18 cellular contexts compared by ENCODE assay signal in the genomic region with DNA sequence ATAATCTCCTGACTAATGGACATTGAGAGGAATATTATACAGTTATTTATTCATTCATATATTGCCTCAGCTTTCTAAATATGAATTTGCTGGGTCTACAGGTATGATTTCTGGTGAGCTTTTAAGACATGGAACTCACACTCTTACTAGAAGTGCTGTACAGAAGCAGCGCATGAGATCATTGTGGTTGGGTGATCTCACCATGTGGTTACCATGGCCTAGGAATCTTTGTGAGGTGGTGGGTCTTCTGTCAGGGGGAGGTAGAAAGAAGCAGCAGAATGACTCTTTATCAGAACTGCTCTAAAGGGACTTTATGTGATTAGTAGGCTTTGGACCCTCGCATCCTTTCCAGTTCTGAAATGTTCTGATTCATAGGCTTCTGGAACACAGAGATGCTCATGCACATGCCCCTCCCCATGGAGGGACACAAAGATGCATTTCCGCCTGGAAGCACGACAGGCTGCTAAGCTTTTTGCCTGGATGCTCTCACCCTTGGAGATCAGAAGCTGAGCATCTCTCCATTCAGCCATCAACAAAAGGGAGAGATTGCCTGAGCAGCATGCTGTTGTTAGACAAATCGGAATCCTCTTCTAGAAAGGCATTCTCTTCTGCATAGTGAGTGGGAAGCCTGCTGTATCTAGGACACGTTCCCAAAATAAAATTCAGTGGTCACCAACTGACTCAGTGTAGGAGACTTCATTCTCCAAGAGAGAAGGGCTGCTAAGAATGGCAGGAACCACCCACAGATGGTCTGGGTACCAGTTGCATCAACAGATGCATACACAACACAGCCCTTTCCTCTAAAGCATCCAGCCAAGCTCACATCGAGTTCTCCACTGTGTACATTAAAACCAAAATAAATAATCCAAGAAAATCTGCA. TPM values are rescaled to one million over a fixed set of nuclear protein-coding genes. Genes with fewer than 3 reads are reported as not detected.
DNase-seq lines count a peak whose midpoint lies in the region; ATAC-seq, FAIRE-seq and TF ChIP-seq lines count a peak whose summit lies in the region.
"Had no signal": no experiment of that assay in that cellular context is flagged by ENCODE, and none has a peak within 500 bp of the region (broad histone marks: within the 10 kb centered on the region; RNA-seq: fewer than 3 reads in every experiment).

No MANE protein-coding gene starts in this region.

- H3K9me3 ChIP-seq in GM12878 (replicated peaks; ENCODE audit: control insufficient read depth, insufficient read depth, low read length) (no peaks in the 10 kb centered on the region), upper lobe of left lung (no peaks in the 10 kb centered on the region)
- H3K9me3 ChIP-seq: Peyer's patch had no signal

- CTCF ChIA-PET in GM12878 (lab: Yijun Ruan, JAX): no interaction called here

- ATAC-seq in GM12878: no peak
- ATAC-seq in GM18909 (IDR thresholded peaks at IDR 0.05; ENCODE audit: poor library complexity, unreplicated experiment): no peak
- ATAC-seq in upper lobe of left lung (ENCODE audit: low FRiP score in 2 of 2): no peak
- ATAC-seq: stimulated activated memory B cell treated with anti-CD40 and anti-IgM and Interleukin-4, amounts not matched to agents 10 μg/mL and 1 μg/mL and 100 μg/mL, for 72 hours; T-cell had no signal

- no TSS peak for BruUV-seq in GM12878 (replicated peaks; lab: Mats Ljungman, UMichigan)

- H3K9ac ChIP-seq in GM12878 (ENCODE audit: control insufficient read depth, insufficient read depth, low read length): no peak overlapping the region

- H3K4me3 ChIP-seq in Jurkat, Clone E6-1 (ENCODE audit: low read length): no peak overlapping the region
- H3K4me3 ChIP-seq in GM12878 (no peak overlapping the region), upper lobe of left lung (no peak overlapping the region)
- H3K4me3 ChIP-seq: Peyer's patch had no signal

- RAD21 ChIA-PET in GM12878 (lab: Charles Lee; ENCODE audit: unreplicated experiment): no interaction called here

- no peak overlapping the region for H2AFZ ChIP-seq in GM12878 (ENCODE audit: control insufficient read depth, low read depth, low read length)

- H4K20me1 ChIP-seq in GM12878 (ENCODE audit: control insufficient read depth, insufficient read depth): no peaks in the 10 kb centered on the region

- H3K27me3 ChIP-seq in GM12878 (replicated peaks in 1 of 2; ENCODE audit: control insufficient read depth in 2 of 2, insufficient read depth in 2 of 2, low read length in 1 of 2) (peaks cover 0 to 4% of the 10 kb centered on the region in 2 experiments), upper lobe of left lung (no peaks in the 10 kb centered on the region)
- H3K27me3 ChIP-seq: Peyer's patch had no signal

- DNase-seq in Daoy (ENCODE audit: low read depth): peak; percentile 89
- peak; percentile 17 for DNase-seq in Jurkat, Clone E6-1 (ENCODE audit: low read depth, low spot score)
- no peak for DNase-seq in GM12878 (ENCODE audit: low read depth, low spot score)
- peak; percentile 76 for DNase-seq in renal cortical epithelial cell (ENCODE audit: low read depth)
- DNase-seq in dedifferentiated amniotic fluid mesenchymal stem cell (ENCODE audit: extremely low spot score): no peak
- no peak for DNase-seq in upper lobe of left lung
- DNase-seq: activated B cell treated with CpG ODN at 0.5 μM for 24 hours; activated naive CD8-positive, alpha-beta T cell treated with anti-CD3 and anti-CD28 coated beads, Interleukin-2, amount 10 ng/mL, durations not matched to agents 7 days and 5 days; DMS79 treated with DMSO at 0.1 percent for 48 hours; glutamatergic neuron; Kasumi-1; NCI-H1930; NCI-H526 treated with DMSO at 0.1 percent for 48 hours; Peyer's patch; T-cell had no signal

- no peaks in the 10 kb centered on the region for H3K4me1 ChIP-seq in GM12878 (ENCODE audit: control insufficient read depth, insufficient read depth, low read length)
- H3K4me1 ChIP-seq in upper lobe of left lung: no peaks in the 10 kb centered on the region
- H3K4me1 ChIP-seq: Peyer's patch had no signal

- TF ChIP-seq CTCF in GM12878 (IDR thresholded peaks at IDR 0.05 in 2 of 3, conservative IDR thresholded peaks at IDR 0.05 in 1 of 3; ENCODE audit: control insufficient read depth in 2 of 3, extremely low read depth in 1 of 3, insufficient read depth in 1 of 3, low read depth in 3 of 3, low read length in 3 of 3) (no peak), upper lobe of left lung (IDR thresholded peaks at IDR 0.05) (no peak)

- no peaks in the 10 kb centered on the region for H3K36me3 ChIP-seq in GM12878 (ENCODE audit: control insufficient read depth in 2 of 2, insufficient read depth in 2 of 2, low read length in 1 of 2)
- no peaks in the 10 kb centered on the region for H3K36me3 ChIP-seq in upper lobe of left lung
- H3K36me3 ChIP-seq: Peyer's patch had no signal

- H3K27ac ChIP-seq in GM12878 (ENCODE audit: control insufficient read depth, insufficient read depth) (no peak overlapping the region), upper lobe of left lung (no peak overlapping the region)
- H3K27ac ChIP-seq: Peyer's patch had no signal

- in situ Hi-C loops in GM12878 (cut with MboI): no loop called here

- no peak overlapping the region for H3K4me2 ChIP-seq in GM12878 (ENCODE audit: control insufficient read depth, insufficient read depth)

- SMC1A ChIA-PET in GM12878 (lab: Charles Lee; ENCODE audit: uncharacterized antibody, unreplicated experiment): no interaction called here

- intact Hi-C loops in GM12878 (cut with micrococcal nuclease; ENCODE audit: unreplicated experiment): no loop called here

- POLR2A ChIA-PET in GM12878 (lab: Charles Lee): no interaction called here

- TF ChIP-seq EP300 in GM12878 (IDR thresholded peaks at IDR 0.05; ENCODE audit: borderline replicate concordance in 1 of 2, control insufficient read depth in 1 of 2, low read depth in 2 of 2, low read length in 2 of 2) (no peak), upper lobe of left lung (IDR thresholded peaks at IDR 0.05) (no peak)

- no peaks in the 10 kb centered on the region for H3K79me2 ChIP-seq in GM12878 (ENCODE audit: control insufficient read depth, insufficient read depth, low read length)

- TF ChIP-seq POLR2A in GM12878 (IDR thresholded peaks at IDR 0.05; ENCODE audit: low read depth, low read length): no peak
- no peak for TF ChIP-seq POLR2A in upper lobe of left lung (IDR thresholded peaks at IDR 0.05)

- 2% methylated on average over 7 of the region's 7 CpGs for WGBS in GM12878 (ENCODE audit: insufficient coverage, insufficient replicate concordance, low lambda C conversion rate, missing lambda C conversion rate)
- WGBS in upper lobe of left lung, 2 donors: 82 to 89% methylated on average over 7 of the region's 7 CpGs

- FAIRE-seq in GM12878 (lab: Jason Lieb, UNC): no peak

- no peak for TF ChIP-seq RAD21 in GM12878 (IDR thresholded peaks at IDR 0.05; ENCODE audit: insufficient read depth, low read depth, low read length)

TF ChIP-seq in GM12878, 131 proteins besides CTCF, POLR2A, EP300 and RAD21:
- TF ChIP-seq YBX1 (IDR thresholded peaks at IDR 0.05) (no peak), RUNX3 (IDR thresholded peaks at IDR 0.05; ENCODE audit: low read length) (0 out of 2 replicates have a peak, but pooled peaks have one; percentile 8), SRF (IDR thresholded peaks at IDR 0.05; ENCODE audit: low read depth in 2 of 2, low read length in 2 of 2) (no peak), ZNF274 (IDR thresholded peaks at IDR 0.05; ENCODE audit: insufficient read depth, insufficient read length) (no peak), PML (IDR thresholded peaks at IDR 0.05; ENCODE audit: low read length) (no peak)

RNA-seq across cellular contexts. Expression of a gene that starts 51.3 kb away (rescaled TPM):
- total RNA-seq in Daoy (2014; rRNA removed; shearing (Covaris generic)): 2.4 and 4.1 TPM in 2 replicates
- not detected for polyA plus RNA-seq in Jurkat, Clone E6-1 (2012; ENCODE audit: insufficient read depth, insufficient read length)
- not detected in 2 replicates for total RNA-seq in GM12878 (2013; cell fraction: nucleolus; rRNA removed)
- total RNA-seq in GM12878 (2014; rRNA removed): under 0.01 TPM in 1 of 2 replicates, not detected in the other
- not detected in 2 replicates for total RNA-seq in GM12878 (2014; rRNA removed; fragmentation: Illumina TruSeq; extraction: Trizol)
- not detected in 2 replicates for total RNA-seq in GM12878 (2021)
- not detected for polyA plus RNA-seq in GM12878 (2011; ENCODE audit: low read depth)
- polyA plus RNA-seq in GM12878 (2011; rRNA removed): not detected in 2 replicates
- polyA plus RNA-seq in GM12878 (2011; cell fraction: cytosol; rRNA removed): 0.03 and 0.15 TPM in 2 replicates
- 0.03 TPM in 1 of 2 replicates, not detected in the other for polyA plus RNA-seq in GM12878 (2011; cell fraction: nucleus; rRNA removed)
- polyA plus RNA-seq in GM12878 (2012): 0.21 TPM in 1 of 2 replicates, not detected in the other
- not detected in 2 replicates for polyA plus RNA-seq in GM12878 (2014; fragmentation: Illumina TruSeq; extraction: Trizol)
- polyA plus RNA-seq in GM12878 (2014; fragmentation: Nextera tagmentation; extraction: Ambion mirVana): not detected
- polyA plus RNA-seq in GM12878 (2014; rRNA removed): not detected in 2 replicates
- not detected for polyA plus RNA-seq in GM12878 (2016; fragmentation: Nextera tagmentation; extraction: Ambion mirVana)
- not detected in 2 replicates for polyA minus RNA-seq in GM12878 (2011; rRNA and poly(A)+ RNA removed)
- not detected in 2 replicates for polyA minus RNA-seq in GM12878 (2011; cell fraction: cytosol; rRNA and poly(A)+ RNA removed)
- polyA minus RNA-seq in GM12878 (2011; cell fraction: nucleus; rRNA and poly(A)+ RNA removed): not detected in 2 replicates
- 0.10 and 7.6 TPM in 2 replicates for total RNA-seq in renal cortical epithelial cell
- under 1 TPM in 2 of 6 donors, not detected in 4; 0.22 to 0.24 TPM for total RNA-seq in upper lobe of left lung
- total RNA-seq: activated B cell treated with CpG ODN at 0.5 μM for 24 hours; activated naive CD8-positive, alpha-beta T cell treated with anti-CD3 and anti-CD28 coated beads, Interleukin-2, amount 10 ng/mL, durations not matched to agents 7 days and 5 days; T-cell; ureter had no signal

Comparison
In these comparisons a context has a peak if more than half of its experiments do, and no peak if none do; other contexts are left out.
1. DNase-seq: peak in Daoy (single experiment), Jurkat, Clone E6-1 (single experiment) and renal cortical epithelial cell (single experiment); none in GM12878 (single experiment), dedifferentiated amniotic fluid mesenchymal stem cell (single experiment) and upper lobe of left lung (0 of 2).